In the genomic region with DNA sequence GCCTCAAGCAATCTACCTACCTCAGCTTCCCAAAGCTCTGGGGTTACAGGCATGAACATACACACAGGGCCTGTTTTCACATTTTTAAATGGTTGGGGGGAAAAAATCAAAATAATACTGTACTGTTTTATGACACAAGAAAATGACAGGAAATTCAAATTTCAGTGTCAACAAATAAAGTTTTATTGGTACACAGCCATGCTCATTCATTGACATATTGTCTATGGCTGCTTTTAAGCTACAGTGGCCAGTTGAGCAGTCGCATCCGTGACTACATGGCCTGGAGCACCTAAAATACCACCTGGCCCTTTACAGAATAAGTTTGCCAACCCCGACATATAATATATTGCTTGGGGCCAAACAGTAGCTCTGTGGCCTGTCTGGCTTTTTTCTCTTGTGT, we compare ENCODE assay signal across 18 cellular contexts. TPM values are rescaled to one million over a fixed set of nuclear protein-coding genes. Genes with fewer than 3 reads are reported as not detected.
DNase-seq lines count a peak whose midpoint lies in the region; ATAC-seq, FAIRE-seq and TF ChIP-seq lines count a peak whose summit lies in the region.
"Had no signal": no experiment of that assay in that cellular context is flagged by ENCODE, and none has a peak within 500 bp of the region (broad histone marks: within the 10 kb centered on the region; RNA-seq: fewer than 3 reads in every experiment).

No MANE protein-coding gene starts in this region.

- no peak overlapping the region for H3K27ac ChIP-seq in K562 (ENCODE audit: extremely low read depth, low read depth, low read length)
- peak overlapping the region in 3 of 5 donors; percentile 79 to 83 (median 81) for H3K27ac ChIP-seq in stomach
- H3K27ac ChIP-seq in suprapubic skin, result no peak overlapping the region

- no peaks in the 10 kb centered on the region for H3K79me2 ChIP-seq in K562 (ENCODE audit: control insufficient read depth, insufficient read depth, low read length)

- TF ChIP-seq CTCF in K562 (IDR thresholded peaks at IDR 0.05 in 2 of 3, conservative IDR thresholded peaks at IDR 0.05 in 1 of 3; ENCODE audit: insufficient read depth in 2 of 3, low read depth in 1 of 3, low read length in 3 of 3) (no peak), stomach (IDR thresholded peaks at IDR 0.05) (no peak), suprapubic skin (IDR thresholded peaks at IDR 0.05) (no peak)

- in situ Hi-C loops in K562 (cut with MboI), result no loop called here

- peaks cover 5 to 13% of the 10 kb centered on the region in 2 experiments; a peak in 4 of 5 replicates for H3K4me1 ChIP-seq in K562 (replicated peaks in 1 of 2; ENCODE audit: control insufficient read depth in 2 of 2, insufficient read depth in 2 of 2, low read length in 2 of 2)
- H3K4me1 ChIP-seq in stomach, result peaks cover 16 to 30% (median 25%) of the 10 kb centered on the region in 4 donors
- H3K4me1 ChIP-seq in suprapubic skin, result peaks cover 33% of the 10 kb centered on the region
- H3K4me1 ChIP-seq: BE2C had no signal

- DNase-seq in RPMI7951 (ENCODE audit: low read depth) (peak; percentile 44), K562 (ENCODE audit: extremely low read depth in 1 of 4, low spot score in 3 of 4) (no peak), left lobe of liver (ENCODE audit: low spot score) (no peak), stomach (no peak), suprapubic skin (ENCODE audit: low spot score in 2 of 2) (no peak), hypothalamus (lab: John Stamatoyannopoulos, UW) (no peak), SK-N-DZ (ENCODE audit: low spot score) (no peak)
- DNase-seq: BE2C; CD4-positive, alpha-beta memory T cell; GF-D8; NCI-H1092 treated with DMSO at 0.1 percent for 48 hours; NCI-H1694; NCI-H748 treated with DMSO at 0.1 percent for 48 hours; SHP77 had no signal

- TF ChIP-seq RAD21 in K562 (CRISPR knock-in tag; conservative IDR thresholded peaks at IDR 0.05 in 1 of 2, IDR thresholded peaks at IDR 0.05 in 1 of 2), result no peak

- no peak overlapping the region for H3K4me3 ChIP-seq in K562
- H3K4me3 ChIP-seq in stomach, result no peak overlapping the region
- H3K4me3 ChIP-seq in suprapubic skin, result no peak overlapping the region
- H3K4me3 ChIP-seq: MG63 had no signal

- 10% methylated on average over 3 of the region's 3 CpGs for whole genome bisulfite sequencing in K562 (ENCODE audit: insufficient coverage, low coverage, missing lambda C conversion rate)
- 91 to 97% (median 96%) methylated on average over 3 of the region's 3 CpGs for WGBS in stomach, 5 donors
- WGBS in suprapubic skin, result 76% methylated on average over 3 of the region's 3 CpGs

- TF ChIP-seq EP300 in K562 (IDR thresholded peaks at IDR 0.05; ENCODE audit: low read length) (no peak), stomach (IDR thresholded peaks at IDR 0.05) (no peak), suprapubic skin (IDR thresholded peaks at IDR 0.05) (no peak)

- no peaks in the 10 kb centered on the region for H3K36me3 ChIP-seq in K562 (ENCODE audit: control insufficient read depth, insufficient read depth, low read length)
- no peaks in the 10 kb centered on the region for H3K36me3 ChIP-seq in stomach
- H3K36me3 ChIP-seq in suprapubic skin, result no peaks in the 10 kb centered on the region
- H3K36me3 ChIP-seq: BE2C, MG63 had no signal

- intact Hi-C loops in K562 (cut with micrococcal nuclease), result no loop called here
- intact Hi-C loops in stomach (cut with DNase I; ENCODE audit: low total_unique reads), result no loop called here

- peaks cover 4% of the 10 kb centered on the region; the same call in 1 of the 2 replicates for H4K20me1 ChIP-seq in K562 (replicated peaks; ENCODE audit: control insufficient read depth, insufficient read depth, low read length)

- H3K9ac ChIP-seq in K562 (ENCODE audit: insufficient read depth in 1 of 2, low read depth in 2 of 2, low read length in 2 of 2), result no peak overlapping the region

- CTCF ChIA-PET in K562 (lab: Yijun Ruan, JAX; ENCODE audit: low intra/inter-chr PET ratio), result no interaction called here

- no peaks in the 10 kb centered on the region for H3K9me1 ChIP-seq in K562 (ENCODE audit: control insufficient read depth, insufficient read depth, low read length)

- peaks cover 3 to 45% of the 10 kb centered on the region in 2 experiments; a peak in 4 of 5 replicates for H3K27me3 ChIP-seq in K562 (ENCODE audit: control insufficient read depth in 2 of 2, insufficient read depth in 2 of 2, low read length in 2 of 2)
- no peaks in the 10 kb centered on the region for H3K27me3 ChIP-seq in stomach
- H3K27me3 ChIP-seq in suprapubic skin, result no peaks in the 10 kb centered on the region
- H3K27me3 ChIP-seq: BE2C, MG63 had no signal

- ATAC-seq in K562 (no peak), left lobe of liver (peak; percentile 8)
- ATAC-seq: Panc1 had no signal

- POLR2A ChIA-PET in K562 (lab: Yijun Ruan, JAX), result interaction anchor here (0.6 kb wide), 1 partner anchor 12 kb away, joined by 3 read pairs; no protein-coding TSS in a partner anchor

- FAIRE-seq in K562 (lab: Jason Lieb, UNC), result no peak

- no peak overlapping the region for H3K4me2 ChIP-seq in K562 (ENCODE audit: insufficient read depth, low read length)

- BruUV-seq in K562 (replicated peaks; lab: Mats Ljungman, UMichigan), result no TSS peak

- TF ChIP-seq POLR2A in K562 (conservative IDR thresholded peaks at IDR 0.05) (no peak), stomach (IDR thresholded peaks at IDR 0.05) (no peak), suprapubic skin (IDR thresholded peaks at IDR 0.05) (no peak)

- no peak overlapping the region for H2AFZ ChIP-seq in K562 (ENCODE audit: low read depth, low read length)

- no peaks in the 10 kb centered on the region for H3K9me3 ChIP-seq in K562 (replicated peaks; ENCODE audit: control insufficient read depth, insufficient read depth, low read depth, low read length)
- no peaks in the 10 kb centered on the region for H3K9me3 ChIP-seq in stomach
- no peaks in the 10 kb centered on the region for H3K9me3 ChIP-seq in suprapubic skin
- H3K9me3 ChIP-seq: BE2C, MG63 had no signal

RNA-seq across cellular contexts. Expression of a gene that starts 56.4 kb away (rescaled TPM):
- not detected in 2 replicates for total RNA-seq in RPMI7951 (2014; rRNA removed; shearing (Covaris generic))
- total RNA-seq in K562 (2011; cell fraction: chromatin; rRNA removed; ENCODE audit: low replicate concordance), result not detected in 2 replicates
- total RNA-seq in K562 (2011; cell fraction: nucleolus; rRNA removed), result not detected in 2 replicates
- total RNA-seq in K562 (2011; cell fraction: nucleoplasm; rRNA removed), result not detected in 2 replicates
- total RNA-seq in K562 (2014; rRNA removed), result not detected in 2 replicates
- total RNA-seq in K562 (2014; rRNA removed; fragmentation: Illumina TruSeq; extraction: Trizol), result not detected in 2 replicates
- not detected in 2 replicates for total RNA-seq in K562 (2015; rRNA removed; fragmentation: Illumina TruSeq; extraction: Trizol)
- total RNA-seq in K562 (2021), result not detected in 2 replicates
- polyA plus RNA-seq in K562 (2011; rRNA removed), result not detected in 2 replicates
- polyA plus RNA-seq in K562 (2011; cell fraction: cytosol; rRNA removed), result not detected in 2 replicates
- not detected in 2 replicates for polyA plus RNA-seq in K562 (2011; cell fraction: nucleus; rRNA removed)
- 0.15 and 0.20 TPM in 2 replicates for polyA plus RNA-seq in K562 (2012)
- not detected in 2 replicates for polyA plus RNA-seq in K562 (2014; fragmentation: Illumina TruSeq; extraction: Trizol)
- under 1 TPM; 0.04 to 0.15 TPM for polyA plus RNA-seq in K562 (2014; fragmentation: Nextera tagmentation; extraction: Ambion mirVana)
- not detected in 2 replicates for polyA plus RNA-seq in K562 (2014; rRNA removed)
- polyA minus RNA-seq in K562 (2011; rRNA and poly(A)+ RNA removed), result not detected in 2 replicates
- polyA minus RNA-seq in K562 (2011; cell fraction: cytosol; rRNA and poly(A)+ RNA removed), result not detected in 2 replicates
- not detected in 2 replicates for polyA minus RNA-seq in K562 (2011; cell fraction: nucleus; rRNA and poly(A)+ RNA removed)
- 1.2 TPM for total RNA-seq in left lobe of liver
- total RNA-seq in stomach, result 10 to 100 TPM in 1 of 5 donors, 1 to 10 TPM in 3, not detected in 1; 7.0 to 19.6 (median 7.1) TPM
- polyA plus RNA-seq in stomach, result 10 to 100 TPM in 1 of 3 donors, 1 to 10 TPM in 2; 6.2 to 14.2 (median 8.1) TPM
- total RNA-seq in suprapubic skin, result 1 to 10 TPM; 5.8 to 8.6 (median 6.5) TPM
- not detected in 2 replicates for polyA plus RNA-seq in SK-N-DZ (2014; cell fraction: cytosol; rRNA removed)
- not detected in 2 replicates for polyA plus RNA-seq in SK-N-DZ (2014; cell fraction: nucleus; rRNA removed)
- total RNA-seq: CD4-positive, alpha-beta memory T cell; HFFc6 had no signal
- polyA plus RNA-seq: AG04450; CD4-positive, alpha-beta memory T cell had no signal

Comparison
In these comparisons a context has a peak if more than half of its experiments do, and no peak if none do; other contexts are left out.
1. H3K27ac ChIP-seq: peak in stomach (3 of 5); none in K562 (single experiment) and suprapubic skin (single experiment).